Comparison of ENCODE assay signal across 18 cellular contexts in genomic region chr10:22442468-22442867, GRCh38.
DNase-seq lines count a peak whose midpoint lies in the region; ATAC-seq, FAIRE-seq and TF ChIP-seq lines count a peak whose summit lies in the region.
"Had no signal": no experiment of that assay in that cellular context is flagged by ENCODE, and none has a peak within 500 bp of the region (broad histone marks: within the 10 kb centered on the region; RNA-seq: fewer than 3 reads in every experiment).

No MANE protein-coding gene starts in this region.

- no peak for ATAC-seq in WTC11
- ATAC-seq: GM23338 had no signal

- no peaks in the 10 kb centered on the region for H3K27me3 ChIP-seq in BE2C

- H3K9me3 ChIP-seq in BE2C: no peaks in the 10 kb centered on the region
- H3K9me3 ChIP-seq: Caco-2 had no signal

- H3K4me1 ChIP-seq in BE2C: peaks cover 37% of the 10 kb centered on the region

- TF ChIP-seq CTCF in BE2C (IDR thresholded peaks at IDR 0.05; ENCODE audit: low read depth, low read length) (no peak), WTC11 (IDR thresholded peaks at IDR 0.05) (no peak), mesothelial cell of epicardium (IDR thresholded peaks at IDR 0.05; ENCODE audit: unreplicated experiment) (no peak)

- H3K4me1 Mint-ChIP-seq in WTC11 (peaks cover 22% of the 10 kb centered on the region), mesothelial cell of epicardium (peaks cover 68% of the 10 kb centered on the region)

- CTCF ChIA-PET in WTC11 (lab: Charles Lee): no interaction called here

- H3K9me3 Mint-ChIP-seq in WTC11: no peaks in the 10 kb centered on the region
- H3K9me3 Mint-ChIP-seq in mesothelial cell of epicardium: no peaks in the 10 kb centered on the region
- H3K9me3 Mint-ChIP-seq: GM23338 had no signal

- POLR2A ChIA-PET in WTC11 (lab: Charles Lee): no interaction called here

- no peak overlapping the region for H3K4me3 ChIP-seq in BE2C (ENCODE audit: low read depth, low read length)
- H3K4me3 ChIP-seq: GM23338 had no signal

- peak; percentile 60 for DNase-seq in BE2C
- peak; percentile 11 for DNase-seq in RCC 7860 (ENCODE audit: low spot score)
- DNase-seq in WTC11 (ENCODE audit: low spot score): no peak
- no peak for DNase-seq in mesothelial cell of epicardium (ENCODE audit: low spot score in 2 of 2, unreplicated experiment in 2 of 2)
- DNase-seq in hepatic stellate cell (ENCODE audit: low spot score): no peak
- no peak for DNase-seq in activated CD4-positive, CD25-positive, alpha-beta regulatory T cell (lab: John Stamatoyannopoulos, UW)
- no peak for DNase-seq in occipital lobe (lab: John Stamatoyannopoulos, UW)
- DNase-seq: 8988T; C1 segment of cervical spinal cord; Caco-2; CD4-positive, CD25-positive, alpha-beta regulatory T cell; GDM1; HCEC 1CT; IMR-90 had no signal

- no peaks in the 10 kb centered on the region for H3K36me3 ChIP-seq in BE2C

- no peak overlapping the region for H3K27ac Mint-ChIP-seq in WTC11
- peak overlapping the region; percentile 77 for H3K27ac Mint-ChIP-seq in mesothelial cell of epicardium
- H3K27ac Mint-ChIP-seq: B cell; CD4-positive, CD25-positive, alpha-beta regulatory T cell; GM23338 had no signal

- no peaks in the 10 kb centered on the region for H3K36me3 Mint-ChIP-seq in WTC11
- H3K36me3 Mint-ChIP-seq in mesothelial cell of epicardium: no peaks in the 10 kb centered on the region
- H3K36me3 Mint-ChIP-seq: CD4-positive, CD25-positive, alpha-beta regulatory T cell had no signal

- H3K27me3 Mint-ChIP-seq in WTC11 (ENCODE audit: low read depth) (peaks cover 75% of the 10 kb centered on the region), mesothelial cell of epicardium (ENCODE audit: low read depth) (no peaks in the 10 kb centered on the region)
- H3K27me3 Mint-ChIP-seq: B cell had no signal

- FAIRE-seq in RCC 7860 (lab: Jason Lieb, UNC): no peak
- FAIRE-seq: D721Med, H54 had no signal

- no peak overlapping the region for H3K4me3 Mint-ChIP-seq in WTC11
- H3K4me3 Mint-ChIP-seq in mesothelial cell of epicardium: no peak overlapping the region
- H3K4me3 Mint-ChIP-seq: B cell; CD4-positive, CD25-positive, alpha-beta regulatory T cell; GM23338 had no signal

TF ChIP-seq in WTC11, 78 proteins besides CTCF, POLR2A, EP300 and RAD21:
- no peak for TF ChIP-seq E2F4 (CRISPR knock-in tag; IDR thresholded peaks at IDR 0.05; ENCODE audit: borderline replicate concordance, low read depth)
- 0 out of 2 replicates have a peak, but pooled peaks have one; percentile 29 for TF ChIP-seq PRDM15 (CRISPR knock-in tag; IDR thresholded peaks at IDR 0.05)
- no peak for TF ChIP-seq ZNF416 (CRISPR knock-in tag; IDR thresholded peaks at IDR 0.05)
- TF ChIP-seq FOXP4 (CRISPR knock-in tag; IDR thresholded peaks at IDR 0.05): no peak
- no peak for TF ChIP-seq MLX (CRISPR knock-in tag; IDR thresholded peaks at IDR 0.05)
- no peak for TF ChIP-seq NFE2L1 (CRISPR knock-in tag; IDR thresholded peaks at IDR 0.05)

Comparison
In these comparisons a context has a peak if more than half of its experiments do, and no peak if none do; other contexts are left out.
1. DNase-seq: peak in BE2C (single experiment) and RCC 7860 (single experiment); none in WTC11 (single experiment), mesothelial cell of epicardium (0 of 2), hepatic stellate cell (single experiment), activated CD4-positive, CD25-positive, alpha-beta regulatory T cell (0 of 4) and occipital lobe (single experiment).